25 cellular contexts compared by ENCODE assay signal in the genomic region with DNA sequence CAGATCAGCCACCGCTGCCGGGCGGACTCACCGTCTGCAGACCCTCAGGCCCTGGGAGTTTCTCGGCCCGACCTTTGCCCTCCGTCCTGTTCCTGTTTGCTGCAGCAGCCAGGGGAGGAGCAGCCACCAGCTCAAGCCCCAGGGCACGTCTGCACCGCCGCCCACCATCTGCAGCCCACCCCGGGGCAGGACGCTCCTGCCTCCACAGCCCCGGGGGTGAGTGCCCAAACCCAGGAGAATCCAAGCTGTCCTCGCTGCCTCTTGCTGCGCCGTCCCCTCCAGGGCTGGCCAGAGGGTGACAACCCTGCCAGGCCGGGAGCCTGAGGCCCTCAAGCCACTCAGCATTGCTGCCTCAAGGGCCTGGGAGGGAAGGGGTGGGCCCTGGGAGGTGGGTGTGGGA. TPM values are rescaled to one million over a fixed set of nuclear protein-coding genes. Genes with fewer than 3 reads are reported as not detected.
DNase-seq lines count a peak whose midpoint lies in the region; ATAC-seq and TF ChIP-seq lines count a peak whose summit lies in the region.
"Had no signal": no experiment of that assay in that cellular context is flagged by ENCODE, and none has a peak within 500 bp of the region (broad histone marks: within the 10 kb centered on the region; RNA-seq: fewer than 3 reads in every experiment).

No MANE protein-coding gene starts in this region.

- H3K4me3 ChIP-seq in SJCRH30 (no peak overlapping the region), heart right ventricle (no peak overlapping the region), neuronal stem cell (ENCODE audit: low read length in 2 of 2) (no peak overlapping the region), tibial nerve (no peak overlapping the region)
- H3K4me3 ChIP-seq: adrenal gland, esophagus muscularis mucosa, mucosa of descending colon, PC-9 had no signal

- H3K79me1 ChIP-seq in neuronal stem cell (ENCODE audit: low read depth, low read length), result peaks cover 7% of the 10 kb centered on the region

- ATAC-seq in heart right ventricle, result peak in 1 of 8 donors; percentile 1
- ATAC-seq in GM18498 (IDR thresholded peaks at IDR 0.05; ENCODE audit: unreplicated experiment), result no peak
- ATAC-seq: sciatic nerve had no signal

- H4K8ac ChIP-seq in neuronal stem cell (ENCODE audit: low read depth, low read length), result peak overlapping the region; percentile 17

- no peak overlapping the region for H3K23ac ChIP-seq in neuronal stem cell (ENCODE audit: low read depth, low read length, poor library complexity)

- no peak overlapping the region for H2BK120ac ChIP-seq in neuronal stem cell (ENCODE audit: low read depth, low read length)

- no peak for DNase-seq in SJCRH30
- DNase-seq in heart right ventricle, result no peak
- DNase-seq in neuronal stem cell (ENCODE audit: low spot score), result no peak
- no peak for DNase-seq in tibial nerve (ENCODE audit: low spot score in 2 of 2)
- DNase-seq in DMS 273 (lab: John Stamatoyannopoulos, UW; ENCODE audit: unreplicated experiment), result no peak
- DNase-seq in NCI-H1105 (lab: John Stamatoyannopoulos, UW), result no peak
- no peak for DNase-seq in anterior cingulate cortex (lab: John Stamatoyannopoulos, UW)
- DNase-seq: activated CD4-positive, alpha-beta memory T cell treated with anti-CD3 and anti-CD28 coated beads, Interleukin-2, amount 10 ng/mL, durations not matched to agents 7 days and 5 days; activated CD4-positive, CD25-positive, alpha-beta regulatory T cell; activated T-cell treated with anti-CD3 and anti-CD28 coated beads for 4 hours; AML-193; DMS79 treated with DMSO at 0.1 percent for 48 hours; NCI-H1930; NCI-H226; PC-9; stimulated activated naive CD4-positive, alpha-beta T cell treated with Interleukin-2 at 50 U/mL for 16 hours had no signal

- no peak overlapping the region for H2AFZ ChIP-seq in neuronal stem cell (ENCODE audit: low read length)
- H2AFZ ChIP-seq: PC-9 had no signal

- WGBS in heart right ventricle, 2 donors, result 68 to 78% methylated on average over 17 of the region's 17 CpGs
- WGBS in neuronal stem cell (ENCODE audit: extremely low coverage in 2 of 2, insufficient read length in 2 of 2, insufficient replicate concordance in 1 of 2), 2 donors, result no CpG with 5 or more reads among the region's 17 CpGs
- 72 to 77% methylated on average over 14 to 17 of the region's 17 CpGs for WGBS in tibial nerve, 2 donors

- no peak overlapping the region for H3K14ac ChIP-seq in neuronal stem cell (ENCODE audit: low read length)

- H2BK12ac ChIP-seq in neuronal stem cell (ENCODE audit: low read length), result peak overlapping the region; percentile 41

- intact Hi-C loops in heart right ventricle (cut with DNase I), result loop anchor here in 1 of 10 donors (10.0 kb wide), 1 partner anchor 50 kb away; a partner anchor contains a TSS

- no peak overlapping the region for H2BK15ac ChIP-seq in neuronal stem cell (ENCODE audit: low read length)

- H3K9me3 ChIP-seq in SJCRH30 (replicated peaks) (no peaks in the 10 kb centered on the region), heart right ventricle (no peaks in the 10 kb centered on the region), neuronal stem cell (replicated peaks in 1 of 2; ENCODE audit: control insufficient read depth in 2 of 2, insufficient read depth in 1 of 2, low read depth in 1 of 2, low read length in 2 of 2) (no peaks in the 10 kb centered on the region), tibial nerve (no peaks in the 10 kb centered on the region)
- H3K9me3 ChIP-seq: adrenal gland, esophagus muscularis mucosa, mucosa of descending colon had no signal

- H3K9ac ChIP-seq in neuronal stem cell (ENCODE audit: low read depth, low read length, poor library complexity), result no peak overlapping the region

- TF ChIP-seq CTCF in heart right ventricle (IDR thresholded peaks at IDR 0.05), result no peak
- TF ChIP-seq CTCF in tibial nerve (IDR thresholded peaks at IDR 0.05), result no peak

- H3K4ac ChIP-seq in neuronal stem cell (ENCODE audit: low read length), result no peak overlapping the region

- H2AK5ac ChIP-seq in neuronal stem cell (ENCODE audit: low read depth, low read length), result no peak overlapping the region

- TF ChIP-seq EP300 in tibial nerve (IDR thresholded peaks at IDR 0.05), result no peak

- no peak overlapping the region for H2BK5ac ChIP-seq in neuronal stem cell (ENCODE audit: low read length)

- H3K4me1 ChIP-seq in SJCRH30, result peaks cover 41% of the 10 kb centered on the region
- peaks cover 0 to 34% (median 21%) of the 10 kb centered on the region in 9 donors for H3K4me1 ChIP-seq in heart right ventricle
- H3K4me1 ChIP-seq in neuronal stem cell (ENCODE audit: control insufficient read depth in 2 of 2, insufficient read depth in 1 of 2, low read depth in 1 of 2, low read length in 2 of 2), result peaks cover 2 to 5% of the 10 kb centered on the region in 2 donors
- peaks cover 0 to 35% (median 13%) of the 10 kb centered on the region in 4 donors for H3K4me1 ChIP-seq in tibial nerve

- no peak overlapping the region for H4K91ac ChIP-seq in neuronal stem cell (ENCODE audit: low read depth, low read length, poor library complexity)

- H3K4me2 ChIP-seq in neuronal stem cell (ENCODE audit: insufficient read depth, low read length, poor library complexity, severe bottlenecking), result no peak overlapping the region
- H3K4me2 ChIP-seq: PC-9 had no signal

- no peak overlapping the region for H3K18ac ChIP-seq in neuronal stem cell (ENCODE audit: low read length)

- H3K27ac ChIP-seq in SJCRH30, result peak overlapping the region; percentile 73
- peak overlapping the region; percentile 71 to 92 (median 86) for H3K27ac ChIP-seq in heart right ventricle
- H3K27ac ChIP-seq in neuronal stem cell (replicated peaks; ENCODE audit: low read length), result no peak overlapping the region
- peak overlapping the region in 3 of 4 donors; percentile 71 to 82 (median 78) for H3K27ac ChIP-seq in tibial nerve
- H3K27ac ChIP-seq: PC-9 had no signal

- H3K36me3 ChIP-seq in SJCRH30, result peaks cover 11% of the 10 kb centered on the region
- peaks cover 0 to 60% (median 43%) of the 10 kb centered on the region in 9 donors for H3K36me3 ChIP-seq in heart right ventricle
- peaks cover 34 to 55% of the 10 kb centered on the region in 2 donors for H3K36me3 ChIP-seq in neuronal stem cell (replicated peaks in 1 of 2; ENCODE audit: control insufficient read depth in 2 of 2, insufficient read depth in 2 of 2, low read length in 2 of 2)
- H3K36me3 ChIP-seq in tibial nerve, result peaks cover 0 to 83% (median 26%) of the 10 kb centered on the region in 3 donors

- H3K27me3 ChIP-seq in SJCRH30 (no peaks in the 10 kb centered on the region), heart right ventricle (no peaks in the 10 kb centered on the region), neuronal stem cell (ENCODE audit: control insufficient read depth in 3 of 3, insufficient read depth in 3 of 3, low read depth in 1 of 3, low read length in 3 of 3) (no peaks in the 10 kb centered on the region), tibial nerve (no peaks in the 10 kb centered on the region)
- H3K27me3 ChIP-seq: adrenal gland, esophagus muscularis mucosa had no signal

- TF ChIP-seq POLR2A in tibial nerve (IDR thresholded peaks at IDR 0.05), result no peak

RNA-seq across cellular contexts. Expression of a gene that starts 1.2 kb away (rescaled TPM):
- total RNA-seq in SJCRH30 (2014; rRNA removed; shearing (Covaris generic)), result 2.8 and 3.5 TPM in 2 replicates
- total RNA-seq in heart right ventricle (10 to 100 TPM in 6 of 10 donors, 1 to 10 TPM in 4; 6.0 to 44.9 (median 13.6) TPM), tibial nerve (10 to 100 TPM in 1 of 4 donors, 1 to 10 TPM in 3; 2.8 to 23.7 (median 3.3) TPM)
- polyA plus RNA-seq in heart right ventricle, result 10 to 100 TPM in 1 of 2 donors, 1 to 10 TPM in 1; 1.1 to 36.1 TPM
- polyA plus RNA-seq in neuronal stem cell (2013, experiment 1 of 2), result 0.33 TPM
- polyA plus RNA-seq in neuronal stem cell (2013, experiment 2 of 2), result 0.32 TPM

RNA-seq across cellular contexts. Expression of a gene that starts 7.4 kb away (rescaled TPM):
- not detected in 2 replicates for total RNA-seq in SJCRH30 (2014; rRNA removed; shearing (Covaris generic))
- total RNA-seq in heart right ventricle (not detected), tibial nerve (not detected)
- polyA plus RNA-seq in heart right ventricle, result not detected
- not detected for polyA plus RNA-seq in neuronal stem cell (2013, experiment 1 of 2)
- not detected for polyA plus RNA-seq in neuronal stem cell (2013, experiment 2 of 2)
- total RNA-seq: activated CD4-positive, alpha-beta memory T cell treated with anti-CD3 and anti-CD28 coated beads, Interleukin-2, amount 10 ng/mL, durations not matched to agents 7 days and 5 days; esophagus muscularis mucosa; H4; HT1080; PC-9; sciatic nerve; T-helper 2 cell treated with Interferon-gamma antibody and Interleukin-4, amounts not matched to agents 100 ng/mL and 5 ng/mL, for 36 hours; urinary bladder had no signal
- polyA plus RNA-seq: adrenal gland, urinary bladder had no signal

RNA-seq across cellular contexts. Expression of a gene that starts 23.7 kb away (rescaled TPM):
- 6.7 and 9.0 TPM in 2 replicates for total RNA-seq in SJCRH30 (2014; rRNA removed; shearing (Covaris generic))
- 100 to 1,000 TPM in 2 of 10 donors, 10 to 100 TPM in 8; 43.4 to 115 (median 59.9) TPM for total RNA-seq in heart right ventricle
- 10 to 100 TPM; 27.0 to 52.9 TPM for polyA plus RNA-seq in heart right ventricle
- 11.5 TPM for polyA plus RNA-seq in neuronal stem cell (2013, experiment 1 of 2)
- polyA plus RNA-seq in neuronal stem cell (2013, experiment 2 of 2), result 11.4 TPM
- total RNA-seq in tibial nerve, result 10 to 100 TPM; 33.3 to 46.5 (median 44.1) TPM
- total RNA-seq: activated CD4-positive, alpha-beta memory T cell treated with anti-CD3 and anti-CD28 coated beads, Interleukin-2, amount 10 ng/mL, durations not matched to agents 7 days and 5 days; T-helper 2 cell treated with Interferon-gamma antibody and Interleukin-4, amounts not matched to agents 100 ng/mL and 5 ng/mL, for 36 hours had no signal

RNA-seq across cellular contexts. Expression of a gene that starts 50.8 kb away (rescaled TPM):
- 33.6 and 36.2 TPM in 2 replicates for total RNA-seq in SJCRH30 (2014; rRNA removed; shearing (Covaris generic))
- 100 to 1,000 TPM in 1 of 10 donors, 10 to 100 TPM in 9; 69.0 to 106 (median 81.0) TPM for total RNA-seq in heart right ventricle
- polyA plus RNA-seq in heart right ventricle, result 10 to 100 TPM; 63.7 to 72.9 TPM
- 40.8 TPM for polyA plus RNA-seq in neuronal stem cell (2013, experiment 1 of 2)
- 41.5 TPM for polyA plus RNA-seq in neuronal stem cell (2013, experiment 2 of 2)
- 10 to 100 TPM; 54.0 to 80.4 (median 57.1) TPM for total RNA-seq in tibial nerve
